10 cellular contexts compared by ENCODE assay signal in the genomic region with DNA sequence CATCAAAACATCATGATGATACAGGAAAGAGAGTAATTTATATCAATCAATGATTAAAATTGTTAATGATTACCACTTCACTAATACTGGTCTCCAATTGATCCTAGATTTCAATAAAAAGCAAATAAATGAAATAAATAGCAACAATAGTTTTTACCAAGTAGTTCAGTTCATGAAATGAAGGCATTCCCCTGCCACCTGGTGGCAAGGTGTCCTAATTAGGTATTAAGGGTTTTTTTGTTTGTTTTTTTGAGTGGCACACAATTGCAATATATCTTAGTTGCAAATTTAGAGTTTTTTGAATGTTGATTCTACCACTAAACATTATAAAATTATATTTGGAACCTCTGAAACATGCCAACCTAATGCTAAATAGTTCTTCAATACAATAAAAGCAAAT.
A peak's percentile ranks its signal among the peaks of the same experiment; 100 is the strongest.
DNase-seq lines count a peak whose midpoint lies in the region; ATAC-seq and TF ChIP-seq lines count a peak whose summit lies in the region.
"Had no signal": no experiment of that assay in that cellular context is flagged by ENCODE, and none has a peak within 500 bp of the region (broad histone marks: within the 10 kb centered on the region; RNA-seq: fewer than 3 reads in every experiment).

No MANE protein-coding gene starts in this region.

- no peak overlapping the region for H4K91ac ChIP-seq in neuronal stem cell (ENCODE audit: low read depth, low read length, poor library complexity)

- H3K4me2 ChIP-seq in neuronal stem cell (ENCODE audit: insufficient read depth, low read length, poor library complexity, severe bottlenecking), result no peak overlapping the region

- no peak overlapping the region for H3K27ac Mint-ChIP-seq in activated CD4-positive, alpha-beta T cell treated with anti-CD3 and anti-CD28 coated beads, Interleukin-2, amount 10 ng/mL, durations not matched to agents 24 days and 14 days

- H2AK5ac ChIP-seq in neuronal stem cell (ENCODE audit: low read depth, low read length), result no peak overlapping the region

- H3K14ac ChIP-seq in neuronal stem cell (ENCODE audit: low read length), result no peak overlapping the region

- ATAC-seq in GM21619 (IDR thresholded peaks at IDR 0.05; ENCODE audit: unreplicated experiment) (no peak), esophagus mucosa (no peak)

- H3K4me3 Mint-ChIP-seq in activated CD4-positive, alpha-beta T cell treated with anti-CD3 and anti-CD28 coated beads, Interleukin-2, amount 10 ng/mL, durations not matched to agents 24 days and 14 days, result no peak overlapping the region

- intact Hi-C loops in colonic mucosa (cut with DNase I), result loop anchor here (5.0 kb wide), 2 partner anchors 159 to 224 kb away; a partner anchor contains a TSS
- intact Hi-C loops in activated CD4-positive, alpha-beta T cell treated with anti-CD3 and anti-CD28 coated beads, Interleukin-2, amount 10 ng/mL, durations not matched to agents 24 days and 14 days (cut with micrococcal nuclease), result loop anchor here (10.0 kb wide), 1 partner anchor 161 kb away; a partner anchor contains a TSS

- H2BK15ac ChIP-seq in neuronal stem cell (ENCODE audit: low read length), result no peak overlapping the region

- no peaks in the 10 kb centered on the region for H3K36me3 ChIP-seq in colonic mucosa
- H3K36me3 ChIP-seq in neuronal stem cell (replicated peaks in 1 of 2; ENCODE audit: control insufficient read depth in 2 of 2, insufficient read depth in 2 of 2, low read length in 2 of 2), result no peaks in the 10 kb centered on the region
- H3K36me3 ChIP-seq: tibial nerve had no signal

- no peaks in the 10 kb centered on the region for H3K27me3 ChIP-seq in colonic mucosa
- no peaks in the 10 kb centered on the region for H3K27me3 ChIP-seq in neuronal stem cell (ENCODE audit: control insufficient read depth in 3 of 3, insufficient read depth in 3 of 3, low read depth in 1 of 3, low read length in 3 of 3)
- H3K27me3 ChIP-seq: tibial nerve had no signal

- no peaks in the 10 kb centered on the region for H3K4me1 ChIP-seq in colonic mucosa
- peaks cover 0 to 6% of the 10 kb centered on the region in 2 donors for H3K4me1 ChIP-seq in neuronal stem cell (ENCODE audit: control insufficient read depth in 2 of 2, insufficient read depth in 1 of 2, low read depth in 1 of 2, low read length in 2 of 2)
- H3K4me1 ChIP-seq: tibial nerve had no signal

- no peaks in the 10 kb centered on the region for H3K79me1 ChIP-seq in neuronal stem cell (ENCODE audit: low read depth, low read length)

- H2BK120ac ChIP-seq in neuronal stem cell (ENCODE audit: low read depth, low read length), result no peak overlapping the region

- H3K4me3 ChIP-seq in colonic mucosa (no peak overlapping the region), neuronal stem cell (ENCODE audit: low read length in 2 of 2) (no peak overlapping the region)
- H3K4me3 ChIP-seq: tibial nerve had no signal

- no peaks in the 10 kb centered on the region for H3K9me3 Mint-ChIP-seq in activated CD4-positive, alpha-beta T cell treated with anti-CD3 and anti-CD28 coated beads, Interleukin-2, amount 10 ng/mL, durations not matched to agents 24 days and 14 days

- no peak overlapping the region for H2AFZ ChIP-seq in neuronal stem cell (ENCODE audit: low read length)

- H3K18ac ChIP-seq in neuronal stem cell (ENCODE audit: low read length), result no peak overlapping the region

- H3K9ac ChIP-seq in colonic mucosa (ENCODE audit: low read depth in 2 of 2, low read length in 2 of 2) (no peak overlapping the region), neuronal stem cell (ENCODE audit: low read depth, low read length, poor library complexity) (no peak overlapping the region)

- peak; percentile 42; the same call in 1 of the 2 replicates for TF ChIP-seq CTCF in LNCAP (IDR thresholded peaks at IDR 0.05)
- TF ChIP-seq CTCF in colonic mucosa (IDR thresholded peaks at IDR 0.05), result peak; percentile 27

- no peak overlapping the region for H3K27ac ChIP-seq in colonic mucosa
- H3K27ac ChIP-seq in neuronal stem cell (replicated peaks; ENCODE audit: low read length), result no peak overlapping the region
- H3K27ac ChIP-seq: tibial nerve had no signal

- H3K4me1 Mint-ChIP-seq in activated CD4-positive, alpha-beta T cell treated with anti-CD3 and anti-CD28 coated beads, Interleukin-2, amount 10 ng/mL, durations not matched to agents 24 days and 14 days, result no peaks in the 10 kb centered on the region

- H4K8ac ChIP-seq in neuronal stem cell (ENCODE audit: low read depth, low read length), result no peak overlapping the region

- no peak overlapping the region for H2BK5ac ChIP-seq in neuronal stem cell (ENCODE audit: low read length)

- H3K9me3 ChIP-seq in colonic mucosa (no peaks in the 10 kb centered on the region), neuronal stem cell (replicated peaks in 1 of 2; ENCODE audit: control insufficient read depth in 2 of 2, insufficient read depth in 1 of 2, low read depth in 1 of 2, low read length in 2 of 2) (peaks cover 3 to 4% of the 10 kb centered on the region in 2 donors)
- H3K9me3 ChIP-seq: tibial nerve had no signal

- H3K23ac ChIP-seq in neuronal stem cell (ENCODE audit: low read depth, low read length, poor library complexity), result no peak overlapping the region

- H3K27me3 Mint-ChIP-seq in activated CD4-positive, alpha-beta T cell treated with anti-CD3 and anti-CD28 coated beads, Interleukin-2, amount 10 ng/mL, durations not matched to agents 24 days and 14 days, result peaks cover 2% of the 10 kb centered on the region

- no peaks in the 10 kb centered on the region for H3K36me3 Mint-ChIP-seq in activated CD4-positive, alpha-beta T cell treated with anti-CD3 and anti-CD28 coated beads, Interleukin-2, amount 10 ng/mL, durations not matched to agents 24 days and 14 days (ENCODE audit: low read depth)

- H3K4ac ChIP-seq in neuronal stem cell (ENCODE audit: low read length), result no peak overlapping the region

- DNase-seq in D341Med (ENCODE audit: low spot score) (peak; percentile 40), colonic mucosa (no peak), mucosa of gallbladder (ENCODE audit: low spot score) (peak; percentile 21), neuronal stem cell (ENCODE audit: low spot score) (no peak)
- DNase-seq in activated CD4-positive, alpha-beta T cell treated with anti-CD3 and anti-CD28 coated beads, Interleukin-2, amount 10 ng/mL, durations not matched to agents 24 days and 14 days, result no peak
- DNase-seq: GOT3 had no signal

- H2BK12ac ChIP-seq in neuronal stem cell (ENCODE audit: low read length), result no peak overlapping the region

Comparison
In these comparisons a context has a peak if more than half of its experiments do, and no peak if none do; other contexts are left out.
1. DNase-seq: peak in D341Med (single experiment) and mucosa of gallbladder (single experiment); none in colonic mucosa (single experiment), neuronal stem cell (single experiment) and activated CD4-positive, alpha-beta T cell treated with anti-CD3 and anti-CD28 coated beads, Interleukin-2, amount 10 ng/mL, durations not matched to agents 24 days and 14 days (single experiment).